13 cellular contexts compared by ENCODE assay signal in the genomic region with DNA sequence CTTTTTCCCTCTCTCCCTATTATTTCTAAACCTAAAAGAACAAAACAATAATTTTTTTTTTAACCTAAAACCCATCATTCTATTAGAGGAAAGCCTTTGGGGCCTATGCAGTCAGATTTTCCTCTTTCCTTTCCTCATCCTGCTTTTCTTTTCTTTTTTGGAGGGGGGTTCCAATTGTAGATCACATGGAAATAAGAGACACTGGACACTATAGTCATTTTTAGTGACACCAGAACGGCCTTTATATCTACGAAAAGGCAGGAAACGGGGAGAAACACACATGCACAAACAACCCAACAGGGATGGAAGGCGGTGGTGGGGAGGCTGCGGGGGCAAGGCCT. TPM values are rescaled to one million over a fixed set of nuclear protein-coding genes. Genes with fewer than 3 reads are reported as not detected.
A peak's percentile ranks its signal among the peaks of the same experiment; 100 is the strongest.
DNase-seq lines count a peak whose midpoint lies in the region; ATAC-seq and TF ChIP-seq lines count a peak whose summit lies in the region.
"Had no signal": no experiment of that assay in that cellular context is flagged by ENCODE, and none has a peak within 500 bp of the region (broad histone marks: within the 10 kb centered on the region; RNA-seq: fewer than 3 reads in every experiment).

No MANE protein-coding gene starts in this region.

- H3K27me3 ChIP-seq in SK-N-SH (ENCODE audit: insufficient read depth) (no peaks in the 10 kb centered on the region), neural progenitor cell (peaks cover 96% of the 10 kb centered on the region), upper lobe of left lung (no peaks in the 10 kb centered on the region)

- CTCF ChIA-PET in SK-N-SH (lab: Yijun Ruan, JAX), result interaction anchor here (1.9 to 4.5 kb wide), 4 partner anchors 10 to 221 kb away, joined by 6 to 17 read pairs (median 10); no protein-coding TSS in a partner anchor
- CTCF ChIA-PET in activated CD8-positive, alpha-beta T cell treated with anti-CD3 and anti-CD28 coated beads, Interleukin-2, amount 10 ng/mL, durations not matched to agents 7 days and 5 days (lab: Charles Lee), result no interaction called here
- CTCF ChIA-PET in activated CD4-positive, alpha-beta T cell treated with anti-CD3 and anti-CD28 coated beads, Interleukin-2, amount 10 ng/mL, durations not matched to agents 7 days and 5 days (lab: Charles Lee), result no interaction called here

- H3K4me2 ChIP-seq in SK-N-SH (peak overlapping the region; percentile 94), neural progenitor cell (peak overlapping the region; percentile 52)

- no peaks in the 10 kb centered on the region for H3K9me3 ChIP-seq in SK-N-SH
- H3K9me3 ChIP-seq in neural progenitor cell (ENCODE audit: low read depth), result no peaks in the 10 kb centered on the region
- H3K9me3 ChIP-seq in upper lobe of left lung, result no peaks in the 10 kb centered on the region

- H3K36me3 ChIP-seq in SK-N-SH (replicated peaks in 1 of 2; ENCODE audit: control insufficient read depth in 1 of 2, insufficient read depth in 2 of 2, low read length in 1 of 2) (no peaks in the 10 kb centered on the region), neural progenitor cell (no peaks in the 10 kb centered on the region), upper lobe of left lung (no peaks in the 10 kb centered on the region)

- no peaks in the 10 kb centered on the region for H3K9me2 ChIP-seq in SK-N-SH

- H3K79me2 ChIP-seq in SK-N-SH (ENCODE audit: insufficient read depth) (peaks cover 95% of the 10 kb centered on the region), neural progenitor cell (ENCODE audit: low read depth) (peaks cover 6% of the 10 kb centered on the region)

- H3F3A ChIP-seq in SK-N-SH (replicated peaks; ENCODE audit: insufficient read depth) (peaks cover 29% of the 10 kb centered on the region), neural progenitor cell (ENCODE audit: low read depth) (peaks cover 62% of the 10 kb centered on the region)

- ATAC-seq in SK-N-SH treated with all-trans-retinoic acid at 6 μM for 48 hours (no peak), upper lobe of left lung (ENCODE audit: low FRiP score in 2 of 2) (no peak), HG02642 (IDR thresholded peaks at IDR 0.05; ENCODE audit: poor library complexity, unreplicated experiment) (no peak)
- no peak for ATAC-seq in activated CD8-positive, alpha-beta T cell treated with anti-CD3 and anti-CD28 coated beads, Interleukin-2, amount 10 ng/mL, durations not matched to agents 7 days and 5 days

- H3K9me3 Mint-ChIP-seq in neural progenitor cell, result peaks cover 2% of the 10 kb centered on the region
- H3K9me3 Mint-ChIP-seq in activated CD8-positive, alpha-beta T cell treated with anti-CD3 and anti-CD28 coated beads, Interleukin-2, amount 10 ng/mL, durations not matched to agents 7 days and 5 days (ENCODE audit: insufficient read depth), result no peaks in the 10 kb centered on the region
- no peaks in the 10 kb centered on the region for H3K9me3 Mint-ChIP-seq in activated CD4-positive, alpha-beta T cell treated with anti-CD3 and anti-CD28 coated beads, Interleukin-2, amount 10 ng/mL, durations not matched to agents 7 days and 5 days

- no peak for TF ChIP-seq RAD21 in SK-N-SH (IDR thresholded peaks at IDR 0.05; ENCODE audit: low read length)

- peaks cover 14% of the 10 kb centered on the region for H3K27me3 Mint-ChIP-seq in neural progenitor cell (ENCODE audit: insufficient read depth, low read depth)
- peaks cover 36% of the 10 kb centered on the region for H3K27me3 Mint-ChIP-seq in activated CD8-positive, alpha-beta T cell treated with anti-CD3 and anti-CD28 coated beads, Interleukin-2, amount 10 ng/mL, durations not matched to agents 7 days and 5 days (ENCODE audit: low read depth)
- H3K27me3 Mint-ChIP-seq in activated CD4-positive, alpha-beta T cell treated with anti-CD3 and anti-CD28 coated beads, Interleukin-2, amount 10 ng/mL, durations not matched to agents 7 days and 5 days, result peaks cover 48% of the 10 kb centered on the region

- H3K4me1 ChIP-seq in SK-N-SH (ENCODE audit: control insufficient read depth in 1 of 2, insufficient read depth in 2 of 2, low read depth in 1 of 2, low read length in 1 of 2), result peaks cover 59 to 73% of the 10 kb centered on the region in 2 experiments
- H3K4me1 ChIP-seq in neural progenitor cell, result peaks cover 72% of the 10 kb centered on the region
- H3K4me1 ChIP-seq in upper lobe of left lung, result peaks cover 43 to 70% (median 65%) of the 10 kb centered on the region in 4 donors

- no peak overlapping the region for H3K27ac Mint-ChIP-seq in neural progenitor cell
- H3K27ac Mint-ChIP-seq in activated CD8-positive, alpha-beta T cell treated with anti-CD3 and anti-CD28 coated beads, Interleukin-2, amount 10 ng/mL, durations not matched to agents 7 days and 5 days, result no peak overlapping the region
- no peak overlapping the region for H3K27ac Mint-ChIP-seq in activated CD4-positive, alpha-beta T cell treated with anti-CD3 and anti-CD28 coated beads, Interleukin-2, amount 10 ng/mL, durations not matched to agents 7 days and 5 days

- H3K4me3 ChIP-seq in SK-N-SH (ENCODE audit: low read depth in 2 of 2, low read length in 1 of 2), result peak overlapping the region in 1 of 2 experiments; percentile 37; a peak in 1 of 4 replicates
- no peak overlapping the region for H3K4me3 ChIP-seq in neural progenitor cell
- no peak overlapping the region for H3K4me3 ChIP-seq in upper lobe of left lung

- H3K36me3 Mint-ChIP-seq in neural progenitor cell, result peaks cover 3% of the 10 kb centered on the region
- H3K36me3 Mint-ChIP-seq in activated CD8-positive, alpha-beta T cell treated with anti-CD3 and anti-CD28 coated beads, Interleukin-2, amount 10 ng/mL, durations not matched to agents 7 days and 5 days (ENCODE audit: low read depth), result no peaks in the 10 kb centered on the region
- H3K36me3 Mint-ChIP-seq in activated CD4-positive, alpha-beta T cell treated with anti-CD3 and anti-CD28 coated beads, Interleukin-2, amount 10 ng/mL, durations not matched to agents 7 days and 5 days (ENCODE audit: low read depth), result peaks cover 2% of the 10 kb centered on the region
- H3K36me3 Mint-ChIP-seq: brain had no signal

- DNase-seq in SK-N-SH (no peak), epithelial cell of prostate (ENCODE audit: low read depth, low spot score) (no peak), neural progenitor cell (ENCODE audit: low spot score) (no peak), upper lobe of left lung (no peak)
- no peak for DNase-seq in activated CD8-positive, alpha-beta T cell treated with anti-CD3 and anti-CD28 coated beads, Interleukin-2, amount 10 ng/mL, durations not matched to agents 7 days and 5 days
- DNase-seq in activated CD4-positive, alpha-beta T cell treated with anti-CD3 and anti-CD28 coated beads, Interleukin-2, amount 10 ng/mL, durations not matched to agents 7 days and 5 days, result no peak
- DNase-seq: activated CD4-positive, alpha-beta T cell treated with anti-CD3 and anti-CD28 coated beads for 1 hour; NCI-H1417 treated with DMSO at 0.1 percent for 48 hours; NCI-H69; occipital lobe had no signal

- no peaks in the 10 kb centered on the region for H4K20me1 ChIP-seq in SK-N-SH (ENCODE audit: insufficient read depth)
- peaks cover 91% of the 10 kb centered on the region for H4K20me1 ChIP-seq in neural progenitor cell (ENCODE audit: low read depth)

- TF ChIP-seq POLR2A in upper lobe of left lung (IDR thresholded peaks at IDR 0.05), result no peak

- no peak for TF ChIP-seq CTCF in SK-N-SH (IDR thresholded peaks at IDR 0.05)
- no peak for TF ChIP-seq CTCF in neural progenitor cell (IDR thresholded peaks at IDR 0.05)
- TF ChIP-seq CTCF in upper lobe of left lung (IDR thresholded peaks at IDR 0.05), result no peak

- peak overlapping the region; percentile 71; the same call in 1 of the 2 replicates for H2AFZ ChIP-seq in SK-N-SH (ENCODE audit: low read depth)
- H2AFZ ChIP-seq in neural progenitor cell (replicated peaks), result no peak overlapping the region

- H3K9ac ChIP-seq in SK-N-SH, result peak overlapping the region; percentile 91
- no peak overlapping the region for H3K9ac ChIP-seq in neural progenitor cell

- 25% methylated on average over 5 of the region's 5 CpGs for WGBS in SK-N-SH (ENCODE audit: low lambda C conversion rate)
- WGBS in upper lobe of left lung, 2 donors, result 62 to 68% methylated on average over 5 of the region's 5 CpGs

- TF ChIP-seq EP300 in SK-N-SH (IDR thresholded peaks at IDR 0.05; ENCODE audit: borderline replicate concordance in 1 of 2, low read depth in 1 of 2, low read length in 1 of 2) (no peak), upper lobe of left lung (IDR thresholded peaks at IDR 0.05) (no peak)

- no peak overlapping the region for H3K4me3 Mint-ChIP-seq in neural progenitor cell
- H3K4me3 Mint-ChIP-seq in activated CD8-positive, alpha-beta T cell treated with anti-CD3 and anti-CD28 coated beads, Interleukin-2, amount 10 ng/mL, durations not matched to agents 7 days and 5 days, result no peak overlapping the region
- H3K4me3 Mint-ChIP-seq in activated CD4-positive, alpha-beta T cell treated with anti-CD3 and anti-CD28 coated beads, Interleukin-2, amount 10 ng/mL, durations not matched to agents 7 days and 5 days, result no peak overlapping the region
- H3K4me3 Mint-ChIP-seq: brain had no signal

- POLR2A ChIA-PET in SK-N-SH (lab: Yijun Ruan, JAX), result no interaction called here
- POLR2A ChIA-PET in activated CD8-positive, alpha-beta T cell treated with anti-CD3 and anti-CD28 coated beads, Interleukin-2, amount 10 ng/mL, durations not matched to agents 7 days and 5 days (lab: Charles Lee), result no interaction called here
- POLR2A ChIA-PET in activated CD4-positive, alpha-beta T cell treated with anti-CD3 and anti-CD28 coated beads, Interleukin-2, amount 10 ng/mL, durations not matched to agents 7 days and 5 days (lab: Charles Lee), result interaction anchor here (0.7 kb wide), 1 partner anchor 58 kb away, joined by 3 read pairs; no protein-coding TSS in a partner anchor

- H3K27ac ChIP-seq in SK-N-SH (ENCODE audit: low read depth in 2 of 2, low read length in 1 of 2), result peak overlapping the region; percentile 74 to 90
- H3K27ac ChIP-seq in epithelial cell of prostate, result peak overlapping the region; percentile 93
- no peak overlapping the region for H3K27ac ChIP-seq in neural progenitor cell
- peak overlapping the region; percentile 93 to 98 (median 95) for H3K27ac ChIP-seq in upper lobe of left lung

- no peaks in the 10 kb centered on the region for H3K4me1 Mint-ChIP-seq in neural progenitor cell
- H3K4me1 Mint-ChIP-seq in activated CD8-positive, alpha-beta T cell treated with anti-CD3 and anti-CD28 coated beads, Interleukin-2, amount 10 ng/mL, durations not matched to agents 7 days and 5 days (ENCODE audit: low read depth), result peaks cover 26% of the 10 kb centered on the region
- H3K4me1 Mint-ChIP-seq in activated CD4-positive, alpha-beta T cell treated with anti-CD3 and anti-CD28 coated beads, Interleukin-2, amount 10 ng/mL, durations not matched to agents 7 days and 5 days, result peaks cover 20% of the 10 kb centered on the region
- H3K4me1 Mint-ChIP-seq: brain had no signal

RNA-seq across cellular contexts. Expression of gene ZFHX3, which starts 5.1 kb away (rescaled TPM):
- polyA plus RNA-seq in SK-N-SH (2012; rRNA removed), result 1.9 and 2.0 TPM in 2 replicates
- polyA plus RNA-seq in SK-N-SH (2012; cell fraction: cytosol; rRNA removed), result 1.9 and 2.0 TPM in 2 replicates
- polyA plus RNA-seq in SK-N-SH (2012; cell fraction: nucleus; rRNA removed), result 4.1 and 5.0 TPM in 2 replicates
- 1.5 and 2.4 TPM in 2 replicates for total RNA-seq in neural progenitor cell (ENCODE audit: low replicate concordance)
- total RNA-seq in upper lobe of left lung, result 10 to 100 TPM; 22.4 to 40.3 (median 27.0) TPM
- 1 to 10 TPM; 2.5 to 2.9 TPM for total RNA-seq in activated CD8-positive, alpha-beta T cell treated with anti-CD3 and anti-CD28 coated beads, Interleukin-2, amount 10 ng/mL, durations not matched to agents 7 days and 5 days
- total RNA-seq in activated CD4-positive, alpha-beta T cell treated with anti-CD3 and anti-CD28 coated beads, Interleukin-2, amount 10 ng/mL, durations not matched to agents 7 days and 5 days, result 1 to 10 TPM; 1.5 to 1.6 TPM
